In the genomic region with DNA sequence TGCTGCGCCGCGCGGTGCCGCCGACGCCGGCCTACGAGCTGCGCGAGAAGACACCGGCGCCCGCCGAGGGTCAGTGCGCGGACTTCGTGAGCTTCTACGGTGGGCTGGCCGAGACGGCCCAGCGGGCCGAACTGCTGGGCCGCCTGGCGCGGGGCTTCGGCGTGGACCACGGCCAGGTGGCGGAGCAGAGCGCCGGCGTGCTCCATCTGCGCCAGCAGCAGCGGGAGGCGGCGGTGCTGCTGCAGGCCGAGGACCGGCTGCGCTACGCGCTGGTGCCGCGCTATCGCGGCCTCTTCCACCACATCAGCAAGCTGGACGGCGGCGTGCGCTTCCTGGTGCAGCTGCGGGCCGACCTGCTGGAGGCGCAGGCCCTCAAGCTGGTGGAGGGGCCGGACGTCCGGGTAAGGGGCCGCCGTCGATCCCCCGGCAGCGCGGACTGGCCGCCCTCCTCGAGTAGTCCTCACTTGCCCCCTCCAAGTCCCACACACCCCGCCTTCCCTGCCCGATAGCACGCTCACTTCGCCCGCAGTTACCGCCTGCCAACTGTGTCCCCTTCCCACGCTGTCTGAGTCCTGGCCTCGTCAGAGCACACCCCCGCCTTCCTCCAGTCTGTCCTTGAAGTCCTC, we compare ENCODE assay signal across 8 cellular contexts. TPM values are rescaled to one million over a fixed set of nuclear protein-coding genes. Genes with fewer than 3 reads are reported as not detected.
DNase-seq lines count a peak whose midpoint lies in the region; ATAC-seq, FAIRE-seq and TF ChIP-seq lines count a peak whose summit lies in the region.

No MANE protein-coding gene starts in this region.

- H2AFZ ChIP-seq in K562 (ENCODE audit: low read depth, low read length): peak overlapping the region; percentile 87
- H2AFZ ChIP-seq in smooth muscle cell (ENCODE audit: low read depth): peak overlapping the region; percentile 87

- no peak for TF ChIP-seq RAD21 in K562 (CRISPR knock-in tag; conservative IDR thresholded peaks at IDR 0.05 in 1 of 2, IDR thresholded peaks at IDR 0.05 in 1 of 2)

- H3K9me1 ChIP-seq in K562 (ENCODE audit: control insufficient read depth, insufficient read depth, low read length): no peaks in the 10 kb centered on the region

- H3K27me3 ChIP-seq in CD4-positive, CD25-positive, alpha-beta regulatory T cell (ENCODE audit: control insufficient read depth, insufficient read depth, low read length): peaks cover 3% of the 10 kb centered on the region
- H3K27me3 ChIP-seq in K562 (ENCODE audit: control insufficient read depth in 2 of 2, insufficient read depth in 2 of 2, low read length in 2 of 2): peaks cover 5 to 10% of the 10 kb centered on the region in 2 experiments; a peak in 3 of 5 replicates
- H3K27me3 ChIP-seq in iPS-20b (ENCODE audit: insufficient read depth, low read length): peaks cover 19% of the 10 kb centered on the region
- H3K27me3 ChIP-seq in smooth muscle cell (ENCODE audit: low read depth): no peaks in the 10 kb centered on the region

- peaks cover 4% of the 10 kb centered on the region for H3K36me3 ChIP-seq in CD4-positive, CD25-positive, alpha-beta regulatory T cell (ENCODE audit: control insufficient read depth, insufficient read depth, low read length)
- H3K36me3 ChIP-seq in K562 (ENCODE audit: control insufficient read depth, insufficient read depth, low read length): no peaks in the 10 kb centered on the region
- no peaks in the 10 kb centered on the region for H3K36me3 ChIP-seq in iPS-20b (ENCODE audit: insufficient read depth, low read depth, low read length)
- H3K36me3 ChIP-seq in smooth muscle cell (ENCODE audit: low read depth): no peaks in the 10 kb centered on the region

- no peaks in the 10 kb centered on the region for H3K27me3 Mint-ChIP-seq in CD4-positive, CD25-positive, alpha-beta regulatory T cell

- peak; percentile 31 to 69 (median 45) for DNase-seq in CD4-positive, CD25-positive, alpha-beta regulatory T cell
- peak in 3 of 5 donors; percentile 12 to 60 (median 23) for DNase-seq in T-helper 1 cell
- DNase-seq in K562 (ENCODE audit: extremely low read depth in 1 of 4, low spot score in 3 of 4): peak; percentile 61 to 71 (median 70)
- DNase-seq in smooth muscle cell (lab: John Stamatoyannopoulos, UW; ENCODE audit: unreplicated experiment): peak; percentile 52
- DNase-seq in NCI-H1105 treated with DMSO at 0.1 percent for 48 hours (lab: John Stamatoyannopoulos, UW): no peak

- BruUV-seq in K562 (replicated peaks; lab: Mats Ljungman, UMichigan): no TSS peak

- peak overlapping the region; percentile 84 for H3K4me3 ChIP-seq in CD4-positive, CD25-positive, alpha-beta regulatory T cell (ENCODE audit: low read depth, low read length)
- H3K4me3 ChIP-seq in K562 (peak overlapping the region; percentile 69), iPS-20b (ENCODE audit: low read length) (peak overlapping the region; percentile 73), smooth muscle cell (peak overlapping the region; percentile 83)

- 5% methylated on average over 65 of the region's 73 CpGs for WGBS in K562 (ENCODE audit: insufficient coverage, low coverage, missing lambda C conversion rate)
- under 1% methylated on average over 58 of the region's 73 CpGs for WGBS in smooth muscle cell (ENCODE audit: low lambda C conversion rate)

- TF ChIP-seq CTCF in K562 (IDR thresholded peaks at IDR 0.05 in 2 of 3, conservative IDR thresholded peaks at IDR 0.05 in 1 of 3; ENCODE audit: insufficient read depth in 2 of 3, low read depth in 1 of 3, low read length in 3 of 3): no peak
- no peak for TF ChIP-seq CTCF in smooth muscle cell (IDR thresholded peaks at IDR 0.05; ENCODE audit: borderline replicate concordance, insufficient read depth, poor library complexity, severe bottlenecking)

- intact Hi-C loops in K562 (cut with micrococcal nuclease): no loop called here

- H3K9ac ChIP-seq in K562 (ENCODE audit: insufficient read depth in 1 of 2, low read depth in 2 of 2, low read length in 2 of 2) (peak overlapping the region; percentile 53 to 94; a peak in 3 of 4 replicates), iPS-20b (ENCODE audit: low read depth, low read length) (peak overlapping the region; percentile 43; the same call in 1 of the 2 replicates), smooth muscle cell (ENCODE audit: low read depth) (peak overlapping the region; percentile 84)

- H3K4me2 ChIP-seq in K562 (ENCODE audit: insufficient read depth, low read length) (peak overlapping the region; percentile 85), smooth muscle cell (peak overlapping the region; percentile 100)

- H3K9me3 Mint-ChIP-seq in CD4-positive, CD25-positive, alpha-beta regulatory T cell: peaks cover 0 to 1% (median 0%) of the 10 kb centered on the region in 7 donors

- peak; percentile 44 for FAIRE-seq in K562 (lab: Jason Lieb, UNC)

- H3K79me2 ChIP-seq in K562 (ENCODE audit: control insufficient read depth, insufficient read depth, low read length): peaks cover 5% of the 10 kb centered on the region; the same call in 1 of the 3 replicates
- H3K79me2 ChIP-seq in smooth muscle cell (ENCODE audit: low read depth): no peaks in the 10 kb centered on the region

- peak overlapping the region; percentile 94 to 98 (median 94) for H3K4me3 Mint-ChIP-seq in CD4-positive, CD25-positive, alpha-beta regulatory T cell

- H3K27ac Mint-ChIP-seq in CD4-positive, CD25-positive, alpha-beta regulatory T cell: peak overlapping the region; percentile 79 to 94 (median 82)

- H3K36me3 Mint-ChIP-seq in CD4-positive, CD25-positive, alpha-beta regulatory T cell: peaks cover under 1% of the 10 kb centered on the region

- H3K9me3 ChIP-seq in CD4-positive, CD25-positive, alpha-beta regulatory T cell (ENCODE audit: control insufficient read depth in 2 of 2, low read length in 2 of 2): no peaks in the 10 kb centered on the region
- H3K9me3 ChIP-seq in K562 (replicated peaks; ENCODE audit: control insufficient read depth, insufficient read depth, low read depth, low read length): no peaks in the 10 kb centered on the region
- H3K9me3 ChIP-seq in iPS-20b (ENCODE audit: insufficient read depth, low read depth, low read length): no peaks in the 10 kb centered on the region
- H3K9me3 ChIP-seq in smooth muscle cell (replicated peaks; ENCODE audit: low read depth): no peaks in the 10 kb centered on the region

- H4K20me1 ChIP-seq in K562 (replicated peaks; ENCODE audit: control insufficient read depth, insufficient read depth, low read length) (no peaks in the 10 kb centered on the region; the same call in 1 of the 2 replicates), smooth muscle cell (ENCODE audit: low read depth) (peaks cover 9% of the 10 kb centered on the region)

- peak overlapping the region; percentile 50 for H3K27ac ChIP-seq in CD4-positive, CD25-positive, alpha-beta regulatory T cell (ENCODE audit: insufficient read depth, low read length, poor library complexity, severe bottlenecking)
- peak overlapping the region; percentile 41; the same call in 2 of the 3 replicates for H3K27ac ChIP-seq in K562 (ENCODE audit: extremely low read depth, low read depth, low read length)
- no peak overlapping the region for H3K27ac ChIP-seq in iPS-20b (ENCODE audit: low read length)
- peak overlapping the region; percentile 85 for H3K27ac ChIP-seq in smooth muscle cell (ENCODE audit: low read depth)

- ATAC-seq in CD4-positive, CD25-positive, alpha-beta regulatory T cell (ENCODE audit: low read depth in 2 of 2): peak; percentile 48 to 60
- peak; percentile 49 for ATAC-seq in GM19328 (IDR thresholded peaks at IDR 0.05; ENCODE audit: unreplicated experiment)
- ATAC-seq in HG03439 (IDR thresholded peaks at IDR 0.05; ENCODE audit: unreplicated experiment): peak; percentile 43
- peak; percentile 84 for ATAC-seq in K562

- no peak for TF ChIP-seq POLR2A in K562 (conservative IDR thresholded peaks at IDR 0.05)

- peaks cover 3% of the 10 kb centered on the region for H3F3A ChIP-seq in smooth muscle cell (ENCODE audit: low read depth)

- TF ChIP-seq EP300 in K562 (IDR thresholded peaks at IDR 0.05; ENCODE audit: low read length): no peak

- in situ Hi-C loops in K562 (cut with MboI): no loop called here

- POLR2A ChIA-PET in K562 (lab: Yijun Ruan, JAX): interaction anchor here (0.8 to 1.9 kb wide), 3 partner anchors 13 to 37 kb away, joined by 3 to 9 read pairs (median 3); no protein-coding TSS in a partner anchor

- peaks cover 22% of the 10 kb centered on the region for H3K4me1 ChIP-seq in CD4-positive, CD25-positive, alpha-beta regulatory T cell (ENCODE audit: control insufficient read depth, insufficient read depth, low read length, poor library complexity, severe bottlenecking)
- H3K4me1 ChIP-seq in K562 (replicated peaks in 1 of 2; ENCODE audit: control insufficient read depth in 2 of 2, insufficient read depth in 2 of 2, low read length in 2 of 2): peaks cover 9 to 14% of the 10 kb centered on the region in 2 experiments; a peak in 4 of 5 replicates
- H3K4me1 ChIP-seq in iPS-20b (ENCODE audit: insufficient read depth, low read length): peaks cover 6% of the 10 kb centered on the region
- peaks cover 8% of the 10 kb centered on the region for H3K4me1 ChIP-seq in smooth muscle cell (ENCODE audit: low read depth)

- H3K4me1 Mint-ChIP-seq in CD4-positive, CD25-positive, alpha-beta regulatory T cell: peaks cover 13 to 45% (median 37%) of the 10 kb centered on the region in 4 donors

- CTCF ChIA-PET in K562 (lab: Yijun Ruan, JAX; ENCODE audit: low intra/inter-chr PET ratio): no interaction called here

RNA-seq across cellular contexts. Expression of a gene that starts 0.5 kb away (rescaled TPM):
- total RNA-seq in CD4-positive, CD25-positive, alpha-beta regulatory T cell: 6.5 TPM
- polyA plus RNA-seq in CD4-positive, CD25-positive, alpha-beta regulatory T cell: 1 to 10 TPM; 1.9 to 3.0 (median 2.2) TPM
- total RNA-seq in K562 (2011; cell fraction: chromatin; rRNA removed; ENCODE audit: low replicate concordance): 7.7 TPM in 2 replicates
- 4.7 and 5.0 TPM in 2 replicates for total RNA-seq in K562 (2011; cell fraction: nucleolus; rRNA removed)
- 5.7 and 6.9 TPM in 2 replicates for total RNA-seq in K562 (2011; cell fraction: nucleoplasm; rRNA removed)
- 1.00 and 1.7 TPM in 2 replicates for total RNA-seq in K562 (2014; rRNA removed)
- total RNA-seq in K562 (2014; rRNA removed; fragmentation: Illumina TruSeq; extraction: Trizol): 0.89 and 1.0 TPM in 2 replicates
- 1.0 and 1.2 TPM in 2 replicates for total RNA-seq in K562 (2015; rRNA removed; fragmentation: Illumina TruSeq; extraction: Trizol)
- total RNA-seq in K562 (2021): 1.8 and 2.0 TPM in 2 replicates
- 1.1 and 1.5 TPM in 2 replicates for polyA plus RNA-seq in K562 (2011; rRNA removed)
- polyA plus RNA-seq in K562 (2011; cell fraction: cytosol; rRNA removed): 0.88 and 1.4 TPM in 2 replicates
- 3.4 and 3.8 TPM in 2 replicates for polyA plus RNA-seq in K562 (2011; cell fraction: nucleus; rRNA removed)
- 1.1 and 1.6 TPM in 2 replicates for polyA plus RNA-seq in K562 (2012)
- 0.77 and 0.91 TPM in 2 replicates for polyA plus RNA-seq in K562 (2014; fragmentation: Illumina TruSeq; extraction: Trizol)
- polyA plus RNA-seq in K562 (2014; fragmentation: Nextera tagmentation; extraction: Ambion mirVana): under 1 TPM; 0.15 to 0.27 TPM
- polyA plus RNA-seq in K562 (2014; rRNA removed): 1.2 and 1.5 TPM in 2 replicates
- polyA minus RNA-seq in K562 (2011; rRNA and poly(A)+ RNA removed): 2.9 and 5.3 TPM in 2 replicates
- 0.48 and 1.5 TPM in 2 replicates for polyA minus RNA-seq in K562 (2011; cell fraction: cytosol; rRNA and poly(A)+ RNA removed)
- 2.7 and 4.3 TPM in 2 replicates for polyA minus RNA-seq in K562 (2011; cell fraction: nucleus; rRNA and poly(A)+ RNA removed)
- 1.2 and 1.8 TPM in 2 replicates for total RNA-seq in smooth muscle cell
- 1.6 and 4.0 TPM in 2 replicates for polyA plus RNA-seq in smooth muscle cell

RNA-seq across cellular contexts. Expression of a gene that starts 53.7 kb away (rescaled TPM):
- total RNA-seq in CD4-positive, CD25-positive, alpha-beta regulatory T cell: 0.72 TPM
- under 1 TPM in 1 of 4 donors, not detected in 3; 0.29 TPM for polyA plus RNA-seq in CD4-positive, CD25-positive, alpha-beta regulatory T cell
- 14.7 and 21.6 TPM in 2 replicates for total RNA-seq in K562 (2011; cell fraction: chromatin; rRNA removed; ENCODE audit: low replicate concordance)
- 13.6 and 14.8 TPM in 2 replicates for total RNA-seq in K562 (2011; cell fraction: nucleolus; rRNA removed)
- total RNA-seq in K562 (2011; cell fraction: nucleoplasm; rRNA removed): 10.9 and 13.7 TPM in 2 replicates
- 1.9 and 2.2 TPM in 2 replicates for total RNA-seq in K562 (2014; rRNA removed)
- total RNA-seq in K562 (2014; rRNA removed; fragmentation: Illumina TruSeq; extraction: Trizol): 0.45 and 0.76 TPM in 2 replicates
- total RNA-seq in K562 (2015; rRNA removed; fragmentation: Illumina TruSeq; extraction: Trizol): 1.6 and 1.8 TPM in 2 replicates
- total RNA-seq in K562 (2021): 3.6 and 4.2 TPM in 2 replicates
- polyA plus RNA-seq in K562 (2011; rRNA removed): 1.6 and 4.2 TPM in 2 replicates
- polyA plus RNA-seq in K562 (2011; cell fraction: cytosol; rRNA removed): 4.9 and 9.7 TPM in 2 replicates
- polyA plus RNA-seq in K562 (2011; cell fraction: nucleus; rRNA removed): 3.1 and 6.8 TPM in 2 replicates
- polyA plus RNA-seq in K562 (2012): 4.0 and 5.5 TPM in 2 replicates
- polyA plus RNA-seq in K562 (2014; fragmentation: Illumina TruSeq; extraction: Trizol): 1.7 and 5.8 TPM in 2 replicates
- under 1 TPM; 0.03 to 0.04 TPM for polyA plus RNA-seq in K562 (2014; fragmentation: Nextera tagmentation; extraction: Ambion mirVana)
- 1.8 and 3.0 TPM in 2 replicates for polyA plus RNA-seq in K562 (2014; rRNA removed)
- polyA minus RNA-seq in K562 (2011; rRNA and poly(A)+ RNA removed): 0.91 and 1.2 TPM in 2 replicates
- 2.9 and 4.9 TPM in 2 replicates for polyA minus RNA-seq in K562 (2011; cell fraction: cytosol; rRNA and poly(A)+ RNA removed)
- polyA minus RNA-seq in K562 (2011; cell fraction: nucleus; rRNA and poly(A)+ RNA removed): 3.5 and 6.9 TPM in 2 replicates
- 5.1 and 8.9 TPM in 2 replicates for total RNA-seq in smooth muscle cell
- polyA plus RNA-seq in smooth muscle cell: 12.4 and 13.8 TPM in 2 replicates
